In genomic region chr4:472881-473574, GRCh38 we compare ENCODE assay signal across 8 cellular contexts. TPM values are rescaled to one million over a fixed set of nuclear protein-coding genes. Genes with fewer than 3 reads are reported as not detected.
DNase-seq lines count a peak whose midpoint lies in the region; ATAC-seq and TF ChIP-seq lines count a peak whose summit lies in the region.

No MANE protein-coding gene starts in this region.

- H3K9ac ChIP-seq in HUES48 (ENCODE audit: low read depth, low read length), result peak overlapping the region; percentile 97
- H3K9ac ChIP-seq in adipocyte (ENCODE audit: low read length), result peak overlapping the region; percentile 99

- DNase-seq in GM03348 (ENCODE audit: low spot score) (peak; percentile 26), adipocyte (ENCODE audit: low read depth) (peak; percentile 42), spleen (no peak)
- no peak for DNase-seq in effector CD8-positive, alpha-beta T cell (lab: John Stamatoyannopoulos, UW)

- ATAC-seq in HG03097 (IDR thresholded peaks at IDR 0.05; ENCODE audit: low FRiP score, unreplicated experiment), result no peak
- ATAC-seq in HG02870 (IDR thresholded peaks at IDR 0.05; ENCODE audit: unreplicated experiment), result no peak

- H3K27me3 ChIP-seq in HUES48 (ENCODE audit: control insufficient read depth, insufficient read depth, low read length) (no peaks in the 10 kb centered on the region), adipocyte (replicated peaks; ENCODE audit: control insufficient read depth, insufficient read depth, low read length) (no peaks in the 10 kb centered on the region), spleen (replicated peaks in 1 of 7) (no peaks in the 10 kb centered on the region)

- peaks cover 6% of the 10 kb centered on the region for H3K4me1 ChIP-seq in HUES48 (ENCODE audit: control insufficient read depth, insufficient read depth, low read length)
- H3K4me1 ChIP-seq in adipocyte (ENCODE audit: control insufficient read depth, insufficient read depth, low read length), result peaks cover 15% of the 10 kb centered on the region
- peaks cover 8 to 37% (median 20%) of the 10 kb centered on the region in 6 donors for H3K4me1 ChIP-seq in spleen

- H3K9me3 ChIP-seq in HUES48 (ENCODE audit: control insufficient read depth, insufficient read depth, low read length) (peaks cover 15% of the 10 kb centered on the region), adipocyte (ENCODE audit: control insufficient read depth, low read length) (peaks cover 32% of the 10 kb centered on the region), iPS-18c (ENCODE audit: control insufficient read depth, insufficient read depth, low read length) (peaks cover 6% of the 10 kb centered on the region), spleen (peaks cover 14 to 84% (median 71%) of the 10 kb centered on the region in 8 donors)

- peak overlapping the region; percentile 92 for H3K4me3 ChIP-seq in HUES48 (ENCODE audit: low read depth, low read length)
- peak overlapping the region; percentile 97 for H3K4me3 ChIP-seq in adipocyte (ENCODE audit: low read length)
- peak overlapping the region; percentile 92 for H3K4me3 ChIP-seq in iPS-18c (ENCODE audit: insufficient read depth, low read depth, low read length)
- H3K4me3 ChIP-seq in spleen, result peak overlapping the region; percentile 67 to 95 (median 79)

- no peak for TF ChIP-seq CTCF in spleen (IDR thresholded peaks at IDR 0.05 in 8 of 11, conservative IDR thresholded peaks at IDR 0.05 in 3 of 11)

- peak overlapping the region; percentile 96 for H3K27ac ChIP-seq in HUES48 (ENCODE audit: low read depth, low read length)
- H3K27ac ChIP-seq in spleen, result peak overlapping the region; percentile 88 to 95 (median 92)

- H3K36me3 ChIP-seq in HUES48 (ENCODE audit: control insufficient read depth, insufficient read depth, low read length), result peaks cover 49% of the 10 kb centered on the region
- H3K36me3 ChIP-seq in adipocyte (ENCODE audit: control insufficient read depth, insufficient read depth, low read length, severe bottlenecking), result peaks cover 40% of the 10 kb centered on the region
- peaks cover 30 to 48% (median 44%) of the 10 kb centered on the region in 6 donors for H3K36me3 ChIP-seq in spleen

- WGBS in spleen, 5 donors, result 9 to 14% (median 10%) methylated on average over 17 of the region's 17 CpGs

- no peak for TF ChIP-seq POLR2A in spleen (IDR thresholded peaks at IDR 0.05)

- intact Hi-C loops in spleen (cut with DNase I; ENCODE audit: low total_unique reads), result loop anchor here (10.0 kb wide), 1 partner anchor 138 kb away; the partner anchor contains the start of gene ZNF141

RNA-seq across cellular contexts. Expression of gene ZNF721, which starts 25.9 kb away (rescaled TPM):
- 10 to 100 TPM; 30.5 to 54.9 (median 44.8) TPM for total RNA-seq in spleen
- 10 to 100 TPM; 11.9 to 14.2 (median 12.8) TPM for polyA plus RNA-seq in spleen

RNA-seq across cellular contexts. Expression of gene PIGG, which starts 26.0 kb away (rescaled TPM):
- 100 to 1,000 TPM in 1 of 7 donors, 10 to 100 TPM in 6; 60.6 to 102 (median 85.0) TPM for total RNA-seq in spleen
- 10 to 100 TPM; 28.0 to 60.6 (median 49.1) TPM for polyA plus RNA-seq in spleen

Comparison
In these comparisons a context has a peak if more than half of its experiments do, and no peak if none do; other contexts are left out.
1. DNase-seq: peak in GM03348 (single experiment) and adipocyte (single experiment); none in spleen (single experiment) and effector CD8-positive, alpha-beta T cell (single experiment).
2. Peak in every context shown above with its lines, with median percentiles within 50 percentile points of each other: H3K4me3 ChIP-seq.